Comparison of ENCODE assay signal across 14 cellular contexts in the genomic region with DNA sequence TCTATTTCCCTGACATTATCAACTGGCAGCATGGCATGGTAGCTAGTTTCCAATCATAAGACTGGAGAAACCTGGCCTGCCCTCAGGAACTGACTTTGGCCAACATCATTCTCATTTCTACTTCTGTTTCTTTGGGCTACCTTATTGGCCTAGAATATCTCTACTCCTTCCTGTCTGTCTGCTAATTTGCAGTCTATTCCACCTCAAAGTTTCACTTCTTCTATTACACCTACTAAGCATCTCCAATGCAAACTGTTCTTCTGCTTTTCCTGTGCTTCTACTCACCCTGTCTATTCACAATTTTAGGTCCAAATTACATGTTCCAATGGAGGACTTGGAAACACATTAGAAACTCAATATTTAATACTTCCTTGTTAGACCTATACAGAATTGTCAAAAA.
DNase-seq lines count a peak whose midpoint lies in the region; ATAC-seq lines count a peak whose summit lies in the region.
"Had no signal": no experiment of that assay in that cellular context is flagged by ENCODE, and none has a peak within 500 bp of the region (broad histone marks: within the 10 kb centered on the region; RNA-seq: fewer than 3 reads in every experiment).

No MANE protein-coding gene starts in this region.

- H3K4me3 Mint-ChIP-seq in naive thymus-derived CD4-positive, alpha-beta T cell = no peak overlapping the region
- H3K4me3 Mint-ChIP-seq in activated CD4-positive, alpha-beta memory T cell treated with anti-CD3 and anti-CD28 coated beads for 36 hours = no peak overlapping the region
- H3K4me3 Mint-ChIP-seq: brain, neural progenitor cell had no signal

- peak; percentile 88 for ATAC-seq in GM18909 (IDR thresholded peaks at IDR 0.05; ENCODE audit: poor library complexity, unreplicated experiment)
- ATAC-seq in GM21825 (IDR thresholded peaks at IDR 0.05; ENCODE audit: unreplicated experiment) = peak; percentile 91
- ATAC-seq in HG03460 (IDR thresholded peaks at IDR 0.05; ENCODE audit: unreplicated experiment) = peak; percentile 97
- ATAC-seq in naive thymus-derived CD4-positive, alpha-beta T cell = peak; percentile 37
- ATAC-seq in HG02763 (IDR thresholded peaks at IDR 0.05; ENCODE audit: unreplicated experiment) = no peak

- no peak overlapping the region for H3K4me3 ChIP-seq in naive thymus-derived CD4-positive, alpha-beta T cell (ENCODE audit: low read length)
- H3K4me3 ChIP-seq: neural progenitor cell, Peyer's patch had no signal

- H3K27ac ChIP-seq in naive thymus-derived CD4-positive, alpha-beta T cell (ENCODE audit: low read depth, low read length) = no peak overlapping the region
- H3K27ac ChIP-seq: neural progenitor cell, Peyer's patch had no signal

- peaks cover 0 to 21% (median 3%) of the 10 kb centered on the region in 11 donors for H3K9me3 Mint-ChIP-seq in naive thymus-derived CD4-positive, alpha-beta T cell
- H3K9me3 Mint-ChIP-seq in activated CD4-positive, alpha-beta memory T cell treated with anti-CD3 and anti-CD28 coated beads for 36 hours = no peaks in the 10 kb centered on the region

- intact Hi-C loops in naive thymus-derived CD4-positive, alpha-beta T cell (cut with micrococcal nuclease) = no loop called here
- intact Hi-C loops in activated CD4-positive, alpha-beta memory T cell treated with anti-CD3 and anti-CD28 coated beads for 36 hours (cut with micrococcal nuclease) = no loop called here

- peaks cover 0 to 2% (median 0%) of the 10 kb centered on the region in 7 donors for H3K4me1 Mint-ChIP-seq in naive thymus-derived CD4-positive, alpha-beta T cell
- no peaks in the 10 kb centered on the region for H3K4me1 Mint-ChIP-seq in activated CD4-positive, alpha-beta memory T cell treated with anti-CD3 and anti-CD28 coated beads for 36 hours (ENCODE audit: low read depth)
- H3K4me1 Mint-ChIP-seq: brain, neural progenitor cell had no signal

- CTCF ChIA-PET in naive thymus-derived CD4-positive, alpha-beta T cell (lab: Charles Lee) = no interaction called here
- CTCF ChIA-PET in activated CD4-positive, alpha-beta memory T cell treated with anti-CD3 and anti-CD28 coated beads for 36 hours (lab: Charles Lee) = no interaction called here

- peaks cover 0 to 5% (median 0%) of the 10 kb centered on the region in 5 donors for H3K36me3 Mint-ChIP-seq in naive thymus-derived CD4-positive, alpha-beta T cell
- H3K36me3 Mint-ChIP-seq in activated CD4-positive, alpha-beta memory T cell treated with anti-CD3 and anti-CD28 coated beads for 36 hours = no peaks in the 10 kb centered on the region
- H3K36me3 Mint-ChIP-seq: brain had no signal

- no peaks in the 10 kb centered on the region for H3K4me1 ChIP-seq in naive thymus-derived CD4-positive, alpha-beta T cell (ENCODE audit: control insufficient read depth in 2 of 2, insufficient read depth in 2 of 2, low read length in 2 of 2)
- H3K4me1 ChIP-seq: neural progenitor cell, Peyer's patch had no signal

- no peaks in the 10 kb centered on the region for H3K36me3 ChIP-seq in naive thymus-derived CD4-positive, alpha-beta T cell (ENCODE audit: control insufficient read depth in 2 of 3, insufficient read depth in 3 of 3, low read length in 3 of 3)
- H3K36me3 ChIP-seq: neural progenitor cell, Peyer's patch had no signal

- H3K27me3 ChIP-seq in naive thymus-derived CD4-positive, alpha-beta T cell (ENCODE audit: control insufficient read depth in 2 of 2, insufficient read depth in 2 of 2, low read length in 2 of 2) = no peaks in the 10 kb centered on the region
- H3K27me3 ChIP-seq: neural progenitor cell, Peyer's patch had no signal

- H3K27ac Mint-ChIP-seq in naive thymus-derived CD4-positive, alpha-beta T cell = no peak overlapping the region
- H3K27ac Mint-ChIP-seq in activated CD4-positive, alpha-beta memory T cell treated with anti-CD3 and anti-CD28 coated beads for 36 hours = no peak overlapping the region
- H3K27ac Mint-ChIP-seq: brain, neural progenitor cell had no signal

- POLR2A ChIA-PET in naive thymus-derived CD4-positive, alpha-beta T cell (lab: Charles Lee) = no interaction called here
- POLR2A ChIA-PET in activated CD4-positive, alpha-beta memory T cell treated with anti-CD3 and anti-CD28 coated beads for 36 hours (lab: Charles Lee) = interaction anchor here (0.6 kb wide), 1 partner anchor 40 kb away, joined by 3 read pairs; no protein-coding TSS in a partner anchor

- DNase-seq in naive thymus-derived CD4-positive, alpha-beta T cell = no peak
- no peak for DNase-seq in Kasumi-1 (lab: John Stamatoyannopoulos, UW)
- DNase-seq in amygdala (lab: John Stamatoyannopoulos, UW) = no peak
- no peak for DNase-seq in activated CD4-positive, alpha-beta memory T cell treated with anti-CD3 and anti-CD28 coated beads for 36 hours
- DNase-seq: activated T-cell treated with anti-CD3 and anti-CD28 coated beads, Interleukin-2, amount 50 U/mL, for 48 hours; COR-L47; erythroblast; Peyer's patch had no signal

- H3K9me3 ChIP-seq in naive thymus-derived CD4-positive, alpha-beta T cell (ENCODE audit: control insufficient read depth in 2 of 3, low read length in 3 of 3) = no peaks in the 10 kb centered on the region
- H3K9me3 ChIP-seq: Peyer's patch had no signal

- peaks cover 7 to 27% (median 15%) of the 10 kb centered on the region in 5 donors for H3K27me3 Mint-ChIP-seq in naive thymus-derived CD4-positive, alpha-beta T cell
- H3K27me3 Mint-ChIP-seq in activated CD4-positive, alpha-beta memory T cell treated with anti-CD3 and anti-CD28 coated beads for 36 hours = peaks cover 2% of the 10 kb centered on the region
